In the genomic region with DNA sequence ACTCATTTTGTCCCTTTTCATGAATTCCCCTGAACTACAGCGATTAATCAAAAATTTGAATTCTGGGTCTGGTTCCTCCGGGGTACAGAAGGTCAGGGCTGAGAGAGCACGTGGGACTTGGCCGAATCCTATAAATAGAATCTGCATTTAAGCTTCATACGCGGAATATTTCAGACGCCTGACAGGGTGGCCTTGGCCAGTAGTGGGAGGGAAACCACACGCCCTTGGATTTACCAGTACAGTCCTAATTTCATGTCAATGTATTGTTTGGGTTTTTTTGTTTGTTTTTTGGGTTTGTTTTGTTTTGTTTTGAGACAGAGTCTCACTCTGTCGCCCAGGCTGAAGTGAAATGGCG, we compare ENCODE assay signal across 23 cellular contexts.
"Had no signal": no experiment of that assay in that cellular context is flagged by ENCODE, and none has a peak within 500 bp of the region (broad histone marks: within the 10 kb centered on the region; RNA-seq: fewer than 3 reads in every experiment).

No MANE protein-coding gene starts in this region.

- H3K4me3 Mint-ChIP-seq: mesothelial cell of epicardium; natural killer cell; nephron progenitor cell; stimulated activated effector memory CD8-positive, alpha-beta T cell treated with anti-CD3 and anti-CD28 coated beads, Interleukin-12 subunit alpha, Interleukin-12 subunit beta, amount 100 ng/mL, for 72 hours; stimulated activated naive CD8-positive, alpha-beta T cell treated with anti-CD3 and anti-CD28 coated beads, Interleukin-15, Interleukin-2, amounts not matched to agents 100 ng/mL and 50 ng/mL, for 24 hours; type B pancreatic cell had no signal

- ATAC-seq: natural killer cell; pancreas; right cardiac atrium; sciatic nerve; stimulated activated effector memory CD8-positive, alpha-beta T cell treated with anti-CD3 and anti-CD28 coated beads, Interleukin-12 subunit alpha, Interleukin-12 subunit beta, amount 100 ng/mL, for 72 hours had no signal

- H3K4me1 Mint-ChIP-seq: mesothelial cell of epicardium; naive B cell; natural killer cell; nephron progenitor cell; stimulated activated effector memory CD8-positive, alpha-beta T cell treated with anti-CD3 and anti-CD28 coated beads, Interleukin-12 subunit alpha, Interleukin-12 subunit beta, amount 100 ng/mL, for 72 hours had no signal

- H3K36me3 ChIP-seq: left ventricle myocardium inferior, pancreas, prostate gland, suprapubic skin, tibial nerve, uterus had no signal

- H3K9me3 Mint-ChIP-seq: stimulated activated effector memory CD8-positive, alpha-beta T cell treated with anti-CD3 and anti-CD28 coated beads, Interleukin-12 subunit alpha, Interleukin-12 subunit beta, amount 100 ng/mL, for 72 hours had no signal

- H3K27ac Mint-ChIP-seq: mesothelial cell of epicardium; naive B cell; natural killer cell; nephron progenitor cell; stimulated activated effector memory CD8-positive, alpha-beta T cell treated with anti-CD3 and anti-CD28 coated beads, Interleukin-12 subunit alpha, Interleukin-12 subunit beta, amount 100 ng/mL, for 72 hours; stimulated activated naive CD8-positive, alpha-beta T cell treated with anti-CD3 and anti-CD28 coated beads, Interleukin-15, Interleukin-2, amounts not matched to agents 100 ng/mL and 50 ng/mL, for 24 hours; type B pancreatic cell had no signal

- DNase-seq: islet precursor cell; left ventricle myocardium inferior; naive B cell; natural killer cell; nephron progenitor cell; retina; right cardiac atrium; stimulated activated CD4-positive, alpha-beta T cell treated with anti-CD3 and anti-CD28 coated beads, Interleukin-12 subunit alpha, Interleukin-12 subunit beta, amount 100 ng/mL, for 4 hours; stimulated activated CD4-positive, alpha-beta T cell treated with anti-CD3 and anti-CD28 coated beads, Interleukin-4, amount 100 ng/mL, for 24 hours; stimulated activated naive CD4-positive, alpha-beta T cell; uterus had no signal

- H3K27me3 ChIP-seq: hepatocyte, pancreas, suprapubic skin, tibial nerve, uterus had no signal

- H3K27ac ChIP-seq: hepatocyte, left ventricle myocardium inferior, pancreas, prostate gland, skin epidermis, suprapubic skin, tibial nerve, uterus had no signal

- H3K4me1 ChIP-seq: left ventricle myocardium inferior, pancreas, prostate gland, suprapubic skin, tibial nerve, uterus had no signal

- H3K9me3 ChIP-seq: left ventricle myocardium inferior, pancreas, prostate gland, suprapubic skin, tibial nerve, uterus had no signal

- H3K4me3 ChIP-seq: hepatocyte, left ventricle myocardium inferior, lung, pancreas, prostate gland, skin epidermis, suprapubic skin, tibial nerve, uterus had no signal

- H3K79me2 ChIP-seq: hepatocyte had no signal

- H3K4me2 ChIP-seq: hepatocyte had no signal

- H2AFZ ChIP-seq: hepatocyte had no signal

- H3K36me3 Mint-ChIP-seq: mesothelial cell of epicardium; natural killer cell; stimulated activated effector memory CD8-positive, alpha-beta T cell treated with anti-CD3 and anti-CD28 coated beads, Interleukin-12 subunit alpha, Interleukin-12 subunit beta, amount 100 ng/mL, for 72 hours; type B pancreatic cell had no signal
